ENCODE assay signal across 2 cellular contexts in the genomic region with DNA sequence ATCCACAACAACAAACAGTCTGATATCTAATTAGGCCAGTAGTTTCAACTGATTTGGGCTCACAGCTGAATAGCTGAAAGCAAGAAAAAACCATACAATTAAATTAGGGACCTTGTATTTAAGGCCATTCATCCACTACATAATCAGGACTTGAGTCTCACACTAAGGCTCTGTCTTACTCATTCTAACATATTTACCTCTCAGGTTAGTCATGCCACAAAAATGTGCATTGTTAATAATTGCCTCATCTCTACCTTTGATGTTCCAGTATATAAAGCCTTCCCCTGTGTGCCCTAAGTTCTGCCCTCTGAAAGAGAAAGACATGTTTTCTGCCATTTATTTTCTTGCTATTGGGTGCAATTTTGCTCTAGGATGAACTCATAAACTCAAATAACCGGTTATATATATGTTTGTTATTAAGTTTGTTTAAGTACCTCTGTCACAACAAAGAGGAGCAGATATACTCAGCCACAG.
TF ChIP-seq lines count a peak whose summit lies in the region.

No MANE protein-coding gene starts in this region.

TF ChIP-seq in K562, 482 proteins besides CTCF, POLR2A, EP300 and RAD21:
- TF ChIP-seq ARID1B (IDR thresholded peaks at IDR 0.05) (peak; percentile 19; the same call in 1 of the 2 replicates), ATF3 (IDR thresholded peaks at IDR 0.05) (peak; percentile 79), ATF3 (CRISPR knock-in tag; conservative IDR thresholded peaks at IDR 0.05) (no peak), MTA2 (IDR thresholded peaks at IDR 0.05; ENCODE audit: low read depth) (no peak), SOX6 (IDR thresholded peaks at IDR 0.05) (peak; percentile 21; the same call in 1 of the 2 replicates), FOSL1 (tag; conservative IDR thresholded peaks at IDR 0.05) (peak; percentile 65), CEBPG (CRISPR knock-in tag; IDR thresholded peaks at IDR 0.05) (peak; percentile 21; the same call in 1 of the 2 replicates), CEBPG (tag; conservative IDR thresholded peaks at IDR 0.05 in 1 of 2, IDR thresholded peaks at IDR 0.05 in 1 of 2) (peak in 1 of 2 experiments; percentile 31; a peak in 1 of 4 replicates), ZNF77 (CRISPR knock-in tag; IDR thresholded peaks at IDR 0.05) (no peak)

TF ChIP-seq in HepG2, 621 proteins besides CTCF, POLR2A, EP300 and RAD21 (continues in another document):
- TF ChIP-seq NCOA2 (CRISPR knock-in tag; IDR thresholded peaks at IDR 0.05) (peak; percentile 97), IKZF4 (CRISPR knock-in tag; IDR thresholded peaks at IDR 0.05; ENCODE audit: borderline replicate concordance, low read depth, not compliant biosample characterization) (no peak), MXD1 (CRISPR knock-in tag; IDR thresholded peaks at IDR 0.05) (no peak), TCF7L2 (IDR thresholded peaks at IDR 0.05; ENCODE audit: low read depth, low read length) (peak; percentile 96), GATAD2A (CRISPR knock-in tag; IDR thresholded peaks at IDR 0.05) (peak; percentile 98), HNF4A (CRISPR knock-in tag; IDR thresholded peaks at IDR 0.05) (peak; percentile 71; the same call in 1 of the 2 replicates), HNF1B (CRISPR knock-in tag; IDR thresholded peaks at IDR 0.05) (peak; percentile 71; the same call in 1 of the 2 replicates), SP5 (CRISPR knock-in tag; IDR thresholded peaks at IDR 0.05; ENCODE audit: borderline replicate concordance, low read depth) (peak; percentile 53; the same call in 1 of the 2 replicates), TMF1 (CRISPR knock-in tag; IDR thresholded peaks at IDR 0.05; ENCODE audit: low read depth) (no peak), ADNP (CRISPR knock-in tag; IDR thresholded peaks at IDR 0.05) (no peak), ASH2L (IDR thresholded peaks at IDR 0.05; ENCODE audit: insufficient read length, low read depth, low read length) (peak; percentile 92), ZNF44 (CRISPR knock-in tag; IDR thresholded peaks at IDR 0.05) (no peak), SMARCC2 (IDR thresholded peaks at IDR 0.05) (peak; percentile 88), NFIC (IDR thresholded peaks at IDR 0.05; ENCODE audit: low read length) (peak; percentile 89), MXI1 (IDR thresholded peaks at IDR 0.05; ENCODE audit: borderline replicate concordance, low read depth, low read length) (peak; percentile 27; the same call in 1 of the 3 replicates), ZNF430 (CRISPR knock-in tag; IDR thresholded peaks at IDR 0.05) (peak; percentile 51; the same call in 1 of the 2 replicates), MTF2 (CRISPR knock-in tag; IDR thresholded peaks at IDR 0.05; ENCODE audit: borderline replicate concordance) (no peak), CHCHD3 (CRISPR knock-in tag; IDR thresholded peaks at IDR 0.05) (no peak), ZNF781 (CRISPR knock-in tag; IDR thresholded peaks at IDR 0.05; ENCODE audit: borderline replicate concordance, not compliant biosample characterization) (no peak), HIVEP1 (CRISPR knock-in tag; IDR thresholded peaks at IDR 0.05) (no peak), ZSCAN12 (CRISPR knock-in tag; IDR thresholded peaks at IDR 0.05) (no peak), SPEN (CRISPR knock-in tag; IDR thresholded peaks at IDR 0.05; ENCODE audit: low read depth) (no peak), ZNF761 (CRISPR knock-in tag; conservative IDR thresholded peaks at IDR 0.05) (no peak), KAT8 (CRISPR knock-in tag; IDR thresholded peaks at IDR 0.05) (no peak), SOX6 (IDR thresholded peaks at IDR 0.05) (no peak), SOX6 (CRISPR knock-in tag; IDR thresholded peaks at IDR 0.05) (peak; percentile 98), NR2F1 (CRISPR knock-in tag; IDR thresholded peaks at IDR 0.05) (peak; percentile 23 to 55; a peak in 1 of 4 replicates), HDAC2 (CRISPR knock-in tag; IDR thresholded peaks at IDR 0.05) (peak; percentile 82; the same call in 1 of the 2 replicates), POLR2G (IDR thresholded peaks at IDR 0.05; ENCODE audit: low read depth, low read length) (peak; percentile 75), DNMT3B (CRISPR knock-in tag; conservative IDR thresholded peaks at IDR 0.05) (0 out of 2 replicates have a peak, but pooled peaks have one; percentile 75), IRF9 (CRISPR knock-in tag; IDR thresholded peaks at IDR 0.05; ENCODE audit: borderline replicate concordance) (no peak), POLR2AphosphoS5 (IDR thresholded peaks at IDR 0.05; ENCODE audit: low read depth, low read length) (peak; percentile 83), ZBTB46 (CRISPR knock-in tag; IDR thresholded peaks at IDR 0.05; ENCODE audit: borderline replicate concordance) (no peak), KAT7 (CRISPR knock-in tag; IDR thresholded peaks at IDR 0.05; ENCODE audit: borderline replicate concordance) (no peak), HOXA5 (CRISPR knock-in tag; IDR thresholded peaks at IDR 0.05) (0 out of 2 replicates have a peak, but pooled peaks have one; percentile 39), PHF20 (CRISPR knock-in tag; IDR thresholded peaks at IDR 0.05) (no peak), STAT5B (CRISPR knock-in tag; IDR thresholded peaks at IDR 0.05) (no peak), MIER3 (CRISPR knock-in tag; IDR thresholded peaks at IDR 0.05; ENCODE audit: borderline replicate concordance) (peak; percentile 88; the same call in 1 of the 2 replicates), LCORL (IDR thresholded peaks at IDR 0.05) (no peak), LCORL (CRISPR knock-in tag; IDR thresholded peaks at IDR 0.05) (peak; percentile 75), CREM (IDR thresholded peaks at IDR 0.05) (peak; percentile 90), CREM (CRISPR knock-in tag; IDR thresholded peaks at IDR 0.05) (no peak), U2AF1 (optimal IDR thresholded peaks at IDR 0.05; ENCODE audit: low read depth, low read length) (no peak)
- TF ChIP-seq, protein P1, sequence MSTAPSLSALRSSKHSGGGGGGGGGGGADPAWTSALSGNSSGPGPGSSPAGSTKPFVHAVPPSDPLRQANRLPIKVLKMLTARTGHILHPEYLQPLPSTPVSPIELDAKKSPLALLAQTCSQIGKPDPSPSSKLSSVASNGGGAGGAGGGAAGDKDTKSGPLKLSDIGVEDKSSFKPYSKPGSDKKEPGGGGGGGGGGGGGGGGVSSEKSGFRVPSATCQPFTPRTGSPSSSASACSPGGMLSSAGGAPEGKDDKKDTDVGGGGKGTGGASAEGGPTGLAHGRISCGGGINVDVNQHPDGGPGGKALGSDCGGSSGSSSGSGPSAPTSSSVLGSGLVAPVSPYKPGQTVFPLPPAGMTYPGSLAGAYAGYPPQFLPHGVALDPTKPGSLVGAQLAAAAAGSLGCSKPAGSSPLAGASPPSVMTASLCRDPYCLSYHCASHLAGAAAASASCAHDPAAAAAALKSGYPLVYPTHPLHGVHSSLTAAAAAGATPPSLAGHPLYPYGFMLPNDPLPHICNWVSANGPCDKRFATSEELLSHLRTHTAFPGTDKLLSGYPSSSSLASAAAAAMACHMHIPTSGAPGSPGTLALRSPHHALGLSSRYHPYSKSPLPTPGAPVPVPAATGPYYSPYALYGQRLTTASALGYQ (CRISPR knock-in tag; IDR thresholded peaks at IDR 0.05), result peak; percentile 89
- TF ChIP-seq, protein P2, sequence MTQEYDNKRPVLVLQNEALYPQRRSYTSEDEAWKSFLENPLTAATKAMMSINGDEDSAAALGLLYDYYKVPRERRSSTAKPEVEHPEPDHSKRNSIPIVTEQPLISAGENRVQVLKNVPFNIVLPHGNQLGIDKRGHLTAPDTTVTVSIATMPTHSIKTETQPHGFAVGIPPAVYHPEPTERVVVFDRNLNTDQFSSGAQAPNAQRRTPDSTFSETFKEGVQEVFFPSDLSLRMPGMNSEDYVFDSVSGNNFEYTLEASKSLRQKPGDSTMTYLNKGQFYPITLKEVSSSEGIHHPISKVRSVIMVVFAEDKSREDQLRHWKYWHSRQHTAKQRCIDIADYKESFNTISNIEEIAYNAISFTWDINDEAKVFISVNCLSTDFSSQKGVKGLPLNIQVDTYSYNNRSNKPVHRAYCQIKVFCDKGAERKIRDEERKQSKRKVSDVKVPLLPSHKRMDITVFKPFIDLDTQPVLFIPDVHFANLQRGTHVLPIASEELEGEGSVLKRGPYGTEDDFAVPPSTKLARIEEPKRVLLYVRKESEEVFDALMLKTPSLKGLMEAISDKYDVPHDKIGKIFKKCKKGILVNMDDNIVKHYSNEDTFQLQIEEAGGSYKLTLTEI (CRISPR knock-in tag; conservative IDR thresholded peaks at IDR 0.05), result no peak
- TF ChIP-seq, protein P3, sequence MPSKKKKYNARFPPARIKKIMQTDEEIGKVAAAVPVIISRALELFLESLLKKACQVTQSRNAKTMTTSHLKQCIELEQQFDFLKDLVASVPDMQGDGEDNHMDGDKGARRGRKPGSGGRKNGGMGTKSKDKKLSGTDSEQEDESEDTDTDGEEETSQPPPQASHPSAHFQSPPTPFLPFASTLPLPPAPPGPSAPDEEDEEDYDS (CRISPR knock-in tag; IDR thresholded peaks at IDR 0.05), result peak; percentile 91
- TF ChIP-seq, protein P4, sequence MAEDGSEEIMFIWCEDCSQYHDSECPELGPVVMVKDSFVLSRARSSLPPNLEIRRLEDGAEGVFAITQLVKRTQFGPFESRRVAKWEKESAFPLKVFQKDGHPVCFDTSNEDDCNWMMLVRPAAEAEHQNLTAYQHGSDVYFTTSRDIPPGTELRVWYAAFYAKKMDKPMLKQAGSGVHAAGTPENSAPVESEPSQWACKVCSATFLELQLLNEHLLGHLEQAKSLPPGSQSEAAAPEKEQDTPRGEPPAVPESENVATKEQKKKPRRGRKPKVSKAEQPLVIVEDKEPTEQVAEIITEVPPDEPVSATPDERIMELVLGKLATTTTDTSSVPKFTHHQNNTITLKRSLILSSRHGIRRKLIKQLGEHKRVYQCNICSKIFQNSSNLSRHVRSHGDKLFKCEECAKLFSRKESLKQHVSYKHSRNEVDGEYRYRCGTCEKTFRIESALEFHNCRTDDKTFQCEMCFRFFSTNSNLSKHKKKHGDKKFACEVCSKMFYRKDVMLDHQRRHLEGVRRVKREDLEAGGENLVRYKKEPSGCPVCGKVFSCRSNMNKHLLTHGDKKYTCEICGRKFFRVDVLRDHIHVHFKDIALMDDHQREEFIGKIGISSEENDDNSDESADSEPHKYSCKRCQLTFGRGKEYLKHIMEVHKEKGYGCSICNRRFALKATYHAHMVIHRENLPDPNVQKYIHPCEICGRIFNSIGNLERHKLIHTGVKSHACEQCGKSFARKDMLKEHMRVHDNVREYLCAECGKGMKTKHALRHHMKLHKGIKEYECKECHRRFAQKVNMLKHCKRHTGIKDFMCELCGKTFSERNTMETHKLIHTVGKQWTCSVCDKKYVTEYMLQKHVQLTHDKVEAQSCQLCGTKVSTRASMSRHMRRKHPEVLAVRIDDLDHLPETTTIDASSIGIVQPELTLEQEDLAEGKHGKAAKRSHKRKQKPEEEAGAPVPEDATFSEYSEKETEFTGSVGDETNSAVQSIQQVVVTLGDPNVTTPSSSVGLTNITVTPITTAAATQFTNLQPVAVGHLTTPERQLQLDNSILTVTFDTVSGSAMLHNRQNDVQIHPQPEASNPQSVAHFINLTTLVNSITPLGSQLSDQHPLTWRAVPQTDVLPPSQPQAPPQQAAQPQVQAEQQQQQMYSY (CRISPR knock-in tag; IDR thresholded peaks at IDR 0.05), result no peak
- TF ChIP-seq, protein P5, sequence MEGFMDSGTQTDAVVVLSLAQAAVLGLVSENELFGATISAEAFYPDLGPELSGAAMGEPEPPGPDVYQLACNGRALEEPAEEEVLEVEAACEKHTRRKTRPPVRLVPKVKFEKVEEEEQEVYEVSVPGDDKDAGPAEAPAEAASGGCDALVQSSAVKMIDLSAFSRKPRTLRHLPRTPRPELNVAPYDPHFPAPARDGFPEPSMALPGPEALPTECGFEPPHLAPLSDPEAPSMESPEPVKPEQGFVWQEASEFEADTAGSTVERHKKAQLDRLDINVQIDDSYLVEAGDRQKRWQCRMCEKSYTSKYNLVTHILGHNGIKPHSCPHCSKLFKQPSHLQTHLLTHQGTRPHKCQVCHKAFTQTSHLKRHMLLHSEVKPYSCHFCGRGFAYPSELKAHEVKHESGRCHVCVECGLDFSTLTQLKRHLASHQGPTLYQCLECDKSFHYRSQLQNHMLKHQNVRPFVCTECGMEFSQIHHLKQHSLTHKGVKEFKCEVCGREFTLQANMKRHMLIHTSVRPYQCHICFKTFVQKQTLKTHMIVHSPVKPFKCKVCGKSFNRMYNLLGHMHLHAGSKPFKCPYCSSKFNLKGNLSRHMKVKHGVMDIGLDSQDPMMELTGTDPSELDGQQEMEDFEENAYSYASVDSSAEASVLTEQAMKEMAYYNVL (CRISPR knock-in tag; IDR thresholded peaks at IDR 0.05; ENCODE audit: borderline replicate concordance), result peak; percentile 72
